In genomic region chr9:134336924-134337323, GRCh38 we compare ENCODE assay signal across 30 cellular contexts. TPM values are rescaled to one million over a fixed set of nuclear protein-coding genes. Genes with fewer than 3 reads are reported as not detected.
DNase-seq lines count a peak whose midpoint lies in the region; ATAC-seq and TF ChIP-seq lines count a peak whose summit lies in the region.
"Had no signal": no experiment of that assay in that cellular context is flagged by ENCODE, and none has a peak within 500 bp of the region (broad histone marks: within the 10 kb centered on the region; RNA-seq: fewer than 3 reads in every experiment).

No MANE protein-coding gene starts in this region.

- 67 to 70% methylated on average over 8 of the region's 8 CpGs for whole genome bisulfite sequencing in heart right ventricle, 2 donors
- 91% methylated on average over 5 to 8 of the region's 8 CpGs for WGBS in endodermal cell (ENCODE audit: insufficient coverage in 1 of 2, insufficient read length in 1 of 2), 2 experiments
- WGBS in neuronal stem cell (ENCODE audit: extremely low coverage in 2 of 2, insufficient read length in 2 of 2, insufficient replicate concordance in 1 of 2), 2 donors: no CpG with 5 or more reads among the region's 8 CpGs
- 61% methylated on average over 8 of the region's 8 CpGs; no CpG with 5 or more reads in 1 of the 2 donors for WGBS in transverse colon (ENCODE audit: low coverage in 1 of 2), 2 donors

- no peak overlapping the region for H4K8ac ChIP-seq in neuronal stem cell (ENCODE audit: low read depth, low read length)

- H3K23ac ChIP-seq in neuronal stem cell (ENCODE audit: low read depth, low read length, poor library complexity): peak overlapping the region; percentile 80

- intact Hi-C loops in heart right ventricle (cut with DNase I): loop anchor here in 2 of 10 donors (10.0 kb wide), 2 partner anchors 78 to 98 kb away; no protein-coding TSS in a partner anchor
- intact Hi-C loops in Right ventricle myocardium superior (cut with DNase I): no loop called here
- intact Hi-C loops in transverse colon (cut with DNase I; ENCODE audit: low total_unique reads): loop anchor here (10.0 kb wide), 1 partner anchor 308 kb away; the partner anchor contains the start of gene COL5A1

- no peak overlapping the region for H2BK12ac ChIP-seq in neuronal stem cell (ENCODE audit: low read length)

- no peak overlapping the region for H2AK5ac ChIP-seq in neuronal stem cell (ENCODE audit: low read depth, low read length)

- H3K79me1 ChIP-seq in neuronal stem cell (ENCODE audit: low read depth, low read length): peaks cover 79% of the 10 kb centered on the region

- H3K27me3 Mint-ChIP-seq in endodermal cell (ENCODE audit: insufficient read depth): no peaks in the 10 kb centered on the region
- H3K27me3 Mint-ChIP-seq: activated CD8-positive, alpha-beta memory T cell treated with anti-CD3 and anti-CD28 coated beads, Interleukin-2, amount 10 ng/mL, durations not matched to agents 7 days and 5 days had no signal

- no peak overlapping the region for H2BK15ac ChIP-seq in neuronal stem cell (ENCODE audit: low read length)

- H3K9ac ChIP-seq in endodermal cell (ENCODE audit: extremely low read depth, low read length, poor library complexity, severe bottlenecking): no peak overlapping the region
- peak overlapping the region; percentile 21 for H3K9ac ChIP-seq in neuronal stem cell (ENCODE audit: low read depth, low read length, poor library complexity)

- peak overlapping the region; percentile 38 for H3K18ac ChIP-seq in neuronal stem cell (ENCODE audit: low read length)

- peak overlapping the region; percentile 38 for H3K14ac ChIP-seq in neuronal stem cell (ENCODE audit: low read length)

- peak overlapping the region; percentile 52 for H3K27ac Mint-ChIP-seq in endodermal cell
- H3K27ac Mint-ChIP-seq: activated CD8-positive, alpha-beta memory T cell treated with anti-CD3 and anti-CD28 coated beads, Interleukin-2, amount 10 ng/mL, durations not matched to agents 7 days and 5 days; activated naive CD8-positive, alpha-beta T cell treated with anti-CD3 and anti-CD28 coated beads, Interleukin-2, amount 10 ng/mL, durations not matched to agents 7 days and 5 days; stimulated activated naive B cell treated with anti-CD40 and anti-IgM and Interleukin-4, amounts not matched to agents 10 μg/mL and 1 μg/mL and 100 μg/mL, for 72 hours had no signal

- H4K91ac ChIP-seq in neuronal stem cell (ENCODE audit: low read depth, low read length, poor library complexity): no peak overlapping the region

- H3K36me3 Mint-ChIP-seq in endodermal cell (ENCODE audit: low read depth): no peaks in the 10 kb centered on the region
- H3K36me3 Mint-ChIP-seq: activated CD8-positive, alpha-beta memory T cell treated with anti-CD3 and anti-CD28 coated beads, Interleukin-2, amount 10 ng/mL, durations not matched to agents 7 days and 5 days; activated naive CD8-positive, alpha-beta T cell treated with anti-CD3 and anti-CD28 coated beads, Interleukin-2, amount 10 ng/mL, durations not matched to agents 7 days and 5 days; stimulated activated naive B cell treated with anti-CD40 and anti-IgM and Interleukin-4, amounts not matched to agents 10 μg/mL and 1 μg/mL and 100 μg/mL, for 72 hours had no signal

- no peak overlapping the region for H3K4me3 Mint-ChIP-seq in endodermal cell
- H3K4me3 Mint-ChIP-seq: activated CD8-positive, alpha-beta memory T cell treated with anti-CD3 and anti-CD28 coated beads, Interleukin-2, amount 10 ng/mL, durations not matched to agents 7 days and 5 days; activated naive CD8-positive, alpha-beta T cell treated with anti-CD3 and anti-CD28 coated beads, Interleukin-2, amount 10 ng/mL, durations not matched to agents 7 days and 5 days; stimulated activated naive B cell treated with anti-CD40 and anti-IgM and Interleukin-4, amounts not matched to agents 10 μg/mL and 1 μg/mL and 100 μg/mL, for 72 hours had no signal

- H3K4me2 ChIP-seq in neuronal stem cell (ENCODE audit: insufficient read depth, low read length, poor library complexity, severe bottlenecking): no peak overlapping the region

- peak overlapping the region in 6 of 10 donors; percentile 68 to 84 (median 76) for H3K27ac ChIP-seq in heart right ventricle
- no peak overlapping the region for H3K27ac ChIP-seq in endodermal cell (ENCODE audit: low read depth, low read length)
- no peak overlapping the region for H3K27ac ChIP-seq in neuronal stem cell (replicated peaks; ENCODE audit: low read length)
- H3K27ac ChIP-seq in transverse colon: peak overlapping the region; percentile 78 to 85 (median 82)
- H3K27ac ChIP-seq: prostate gland, suprapubic skin, uterus had no signal

- ATAC-seq in heart right ventricle (no peak), Right ventricle myocardium superior (ENCODE audit: poor library complexity) (no peak)
- ATAC-seq: activated CD8-positive, alpha-beta memory T cell treated with anti-CD3 and anti-CD28 coated beads, Interleukin-2, amount 10 ng/mL, durations not matched to agents 7 days and 5 days; stimulated activated naive B cell treated with anti-CD40 and anti-IgM and Interleukin-4, amounts not matched to agents 10 μg/mL and 1 μg/mL and 100 μg/mL, for 72 hours had no signal

- no peaks in the 10 kb centered on the region for H3K9me3 Mint-ChIP-seq in endodermal cell
- H3K9me3 Mint-ChIP-seq: activated naive CD8-positive, alpha-beta T cell treated with anti-CD3 and anti-CD28 coated beads, Interleukin-2, amount 10 ng/mL, durations not matched to agents 7 days and 5 days; CD14-positive monocyte; stimulated activated naive B cell treated with anti-CD40 and anti-IgM and Interleukin-4, amounts not matched to agents 10 μg/mL and 1 μg/mL and 100 μg/mL, for 72 hours had no signal

- H3K4ac ChIP-seq in neuronal stem cell (ENCODE audit: low read length): no peak overlapping the region

- TF ChIP-seq EP300 in transverse colon (IDR thresholded peaks at IDR 0.05; ENCODE audit: low read depth): no peak

- H3K36me3 ChIP-seq in heart right ventricle (no peaks in the 10 kb centered on the region), endodermal cell (ENCODE audit: control insufficient read depth, insufficient read depth, low read length) (no peaks in the 10 kb centered on the region), neuronal stem cell (replicated peaks in 1 of 2; ENCODE audit: control insufficient read depth in 2 of 2, insufficient read depth in 2 of 2, low read length in 2 of 2) (peaks cover 0 to 7% of the 10 kb centered on the region in 2 donors), transverse colon (no peaks in the 10 kb centered on the region)
- H3K36me3 ChIP-seq: prostate gland, suprapubic skin, uterus had no signal

- H3K4me1 ChIP-seq in heart right ventricle (peaks cover 83 to 100% (median 100%) of the 10 kb centered on the region in 9 donors), endodermal cell (ENCODE audit: control insufficient read depth, insufficient read depth, low read length) (peaks cover 10% of the 10 kb centered on the region), neuronal stem cell (ENCODE audit: control insufficient read depth in 2 of 2, insufficient read depth in 1 of 2, low read depth in 1 of 2, low read length in 2 of 2) (peaks cover 12 to 24% of the 10 kb centered on the region in 2 donors), transverse colon (peaks cover 90 to 100% (median 96%) of the 10 kb centered on the region in 4 donors)

- in situ Hi-C loops in transverse colon (cut with MboI; ENCODE audit: low pct_ligation_motif_present in 1 of 4, low pct_unique_long_range_greater_than_20kb in 1 of 4, low sequenced_read_pairs in 3 of 4): no loop called here

- H2BK5ac ChIP-seq in neuronal stem cell (ENCODE audit: low read length): peak overlapping the region; percentile 13

- DNase-seq in heart right ventricle: no peak
- no peak for DNase-seq in Right ventricle myocardium superior
- DNase-seq in endodermal cell: no peak
- no peak for DNase-seq in neuronal stem cell (ENCODE audit: low spot score)
- no peak for DNase-seq in transverse colon
- DNase-seq in NK-92 treated with Interleukin-12 subunit alpha and Interleukin-12 subunit beta, amount 100 ng/mL, for 24 hours (lab: John Stamatoyannopoulos, UW): no peak
- DNase-seq in NCI-H187 treated with DMSO at 0.1 percent for 48 hours (lab: John Stamatoyannopoulos, UW): no peak
- no peak for DNase-seq in foreskin fibroblast
- DNase-seq: 8988T; activated CD8-positive, alpha-beta memory T cell treated with anti-CD3 and anti-CD28 coated beads, Interleukin-2, amount 10 ng/mL, durations not matched to agents 7 days and 5 days; activated gamma-delta T cell treated with Interleukin-2 at 50 U/mL for 16 hours; activated naive CD8-positive, alpha-beta T cell treated with anti-CD3 and anti-CD28 coated beads, Interleukin-2, amount 10 ng/mL, durations not matched to agents 7 days and 5 days; activated T-cell treated with anti-CD3 and anti-CD28 coated beads, Interleukin-2, amount 50 U/mL, for 48 hours; central memory CD4-positive, alpha-beta T cell; dermis blood vessel endothelial cell; DMS79; IMR-90; NCI-H146; NCI-H2107; NCI-H446; NCI-H82; RPMI8226; stimulated activated naive B cell treated with anti-CD40 and anti-IgM and Interleukin-4, amounts not matched to agents 10 μg/mL and 1 μg/mL and 100 μg/mL, for 72 hours; T-helper 1 cell; uterus had no signal

- H3K4me3 ChIP-seq in heart right ventricle (no peak overlapping the region), endodermal cell (ENCODE audit: low read length) (no peak overlapping the region), neuronal stem cell (ENCODE audit: low read length in 2 of 2) (no peak overlapping the region), transverse colon (no peak overlapping the region), foreskin fibroblast (ENCODE audit: low read depth in 1 of 2, low read length in 2 of 2) (no peak overlapping the region)
- H3K4me3 ChIP-seq: lung, prostate gland, suprapubic skin, uterus had no signal

- no peak for TF ChIP-seq POLR2A in transverse colon (IDR thresholded peaks at IDR 0.05)

- H2BK120ac ChIP-seq in neuronal stem cell (ENCODE audit: low read depth, low read length): no peak overlapping the region

- TF ChIP-seq CTCF in heart right ventricle (IDR thresholded peaks at IDR 0.05) (no peak), endodermal cell (conservative IDR thresholded peaks at IDR 0.05) (no peak), transverse colon (IDR thresholded peaks at IDR 0.05) (no peak), foreskin fibroblast (IDR thresholded peaks at IDR 0.05; ENCODE audit: low read depth, low read length) (no peak)

- H3K9me3 ChIP-seq in heart right ventricle (no peaks in the 10 kb centered on the region), endodermal cell (ENCODE audit: control insufficient read depth, low read length) (no peaks in the 10 kb centered on the region), neuronal stem cell (replicated peaks in 1 of 2; ENCODE audit: control insufficient read depth in 2 of 2, insufficient read depth in 1 of 2, low read depth in 1 of 2, low read length in 2 of 2) (no peaks in the 10 kb centered on the region), transverse colon (no peaks in the 10 kb centered on the region)
- H3K9me3 ChIP-seq: neutrophil, prostate gland, suprapubic skin, uterus had no signal

- H3K4me1 Mint-ChIP-seq in endodermal cell: peaks cover 13% of the 10 kb centered on the region
- H3K4me1 Mint-ChIP-seq: activated CD8-positive, alpha-beta memory T cell treated with anti-CD3 and anti-CD28 coated beads, Interleukin-2, amount 10 ng/mL, durations not matched to agents 7 days and 5 days; activated naive CD8-positive, alpha-beta T cell treated with anti-CD3 and anti-CD28 coated beads, Interleukin-2, amount 10 ng/mL, durations not matched to agents 7 days and 5 days had no signal

- H2AFZ ChIP-seq in neuronal stem cell (ENCODE audit: low read length): no peak overlapping the region

- H3K27me3 ChIP-seq in heart right ventricle (no peaks in the 10 kb centered on the region), endodermal cell (ENCODE audit: control insufficient read depth, insufficient read depth, low read length, poor library complexity, severe bottlenecking) (no peaks in the 10 kb centered on the region), neuronal stem cell (ENCODE audit: control insufficient read depth in 3 of 3, insufficient read depth in 3 of 3, low read depth in 1 of 3, low read length in 3 of 3) (no peaks in the 10 kb centered on the region), transverse colon (no peaks in the 10 kb centered on the region)
- H3K27me3 ChIP-seq: neutrophil, suprapubic skin, uterus had no signal

RNA-seq across cellular contexts. Expression of gene RXRA, which starts 10.7 kb away (rescaled TPM):
- total RNA-seq in heart right ventricle (10 to 100 TPM; 38.4 to 92.3 (median 43.6) TPM), Right ventricle myocardium superior (89.0 TPM), endodermal cell (10 to 100 TPM; 58.3 to 70.6 TPM), transverse colon (10 to 100 TPM; 27.3 to 70.5 (median 58.6) TPM)
- 10 to 100 TPM; 22.6 to 39.1 TPM for polyA plus RNA-seq in heart right ventricle
- 37.4 TPM for polyA plus RNA-seq in endodermal cell (2013, experiment 1 of 2)
- 33.9 TPM for polyA plus RNA-seq in endodermal cell (2013, experiment 2 of 2)
- 36.1 TPM for polyA plus RNA-seq in neuronal stem cell (2013, experiment 1 of 2)
- 36.3 TPM for polyA plus RNA-seq in neuronal stem cell (2013, experiment 2 of 2)

Comparison
In these comparisons a context has a peak if more than half of its experiments do, and no peak if none do; other contexts are left out.
1. H3K27ac ChIP-seq: peak in heart right ventricle (6 of 10) and transverse colon (4 of 4); none in endodermal cell (single experiment) and neuronal stem cell (single experiment).